1 cellular context compared by ENCODE assay signal in the genomic region with DNA sequence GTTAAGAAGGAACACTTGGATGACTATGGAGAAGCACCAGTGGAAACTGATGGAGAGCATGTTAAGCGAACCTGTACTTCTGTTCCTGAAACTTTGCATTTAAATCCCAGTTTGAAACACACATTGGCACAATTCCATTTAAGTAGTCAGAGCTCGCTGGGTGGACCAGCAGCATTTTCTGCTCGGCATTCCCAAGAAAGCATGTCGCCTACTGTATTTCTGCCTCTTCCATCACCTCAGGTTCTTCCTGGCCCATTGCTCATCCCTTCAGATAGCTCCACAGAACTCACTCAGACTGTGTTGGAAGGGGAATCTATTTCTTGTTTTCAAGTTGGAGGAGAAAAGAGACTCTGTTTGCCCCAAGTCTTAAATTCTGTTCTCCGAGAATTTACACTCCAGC.
TF ChIP-seq lines count a peak whose summit lies in the region.

No MANE protein-coding gene starts in this region.

TF ChIP-seq in H1, 55 proteins besides CTCF, POLR2A, EP300 and RAD21:
- no peak for TF ChIP-seq RXRA (IDR thresholded peaks at IDR 0.05; ENCODE audit: insufficient read depth, low read depth, low read length)
- TF ChIP-seq SIRT6 (IDR thresholded peaks at IDR 0.05; ENCODE audit: low read length): no peak
- no peak for TF ChIP-seq BCL11A (IDR thresholded peaks at IDR 0.05; ENCODE audit: low read depth in 2 of 2, low read length in 2 of 2)
- TF ChIP-seq, protein P1, sequence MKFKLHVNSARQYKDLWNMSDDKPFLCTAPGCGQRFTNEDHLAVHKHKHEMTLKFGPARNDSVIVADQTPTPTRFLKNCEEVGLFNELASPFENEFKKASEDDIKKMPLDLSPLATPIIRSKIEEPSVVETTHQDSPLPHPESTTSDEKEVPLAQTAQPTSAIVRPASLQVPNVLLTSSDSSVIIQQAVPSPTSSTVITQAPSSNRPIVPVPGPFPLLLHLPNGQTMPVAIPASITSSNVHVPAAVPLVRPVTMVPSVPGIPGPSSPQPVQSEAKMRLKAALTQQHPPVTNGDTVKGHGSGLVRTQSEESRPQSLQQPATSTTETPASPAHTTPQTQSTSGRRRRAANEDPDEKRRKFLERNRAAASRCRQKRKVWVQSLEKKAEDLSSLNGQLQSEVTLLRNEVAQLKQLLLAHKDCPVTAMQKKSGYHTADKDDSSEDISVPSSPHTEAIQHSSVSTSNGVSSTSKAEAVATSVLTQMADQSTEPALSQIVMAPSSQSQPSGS (IDR thresholded peaks at IDR 0.05; ENCODE audit: low read length): no peak
- no peak for TF ChIP-seq HDAC6 (IDR thresholded peaks at IDR 0.05; ENCODE audit: low read depth, low read length)
- TF ChIP-seq MAFK (IDR thresholded peaks at IDR 0.05; ENCODE audit: low read depth, low read length): no peak
- no peak for TF ChIP-seq CREB1 (IDR thresholded peaks at IDR 0.05)
- no peak for TF ChIP-seq YY1 (IDR thresholded peaks at IDR 0.05; ENCODE audit: low read depth, low read length)
- TF ChIP-seq NANOG (IDR thresholded peaks at IDR 0.05; ENCODE audit: insufficient read depth, low read depth, low read length, poor library complexity, severe bottlenecking): no peak
- no peak for TF ChIP-seq EZH2 (IDR thresholded peaks at IDR 0.05; ENCODE audit: low read depth, low read length, severe bottlenecking)
- TF ChIP-seq, protein P2, sequence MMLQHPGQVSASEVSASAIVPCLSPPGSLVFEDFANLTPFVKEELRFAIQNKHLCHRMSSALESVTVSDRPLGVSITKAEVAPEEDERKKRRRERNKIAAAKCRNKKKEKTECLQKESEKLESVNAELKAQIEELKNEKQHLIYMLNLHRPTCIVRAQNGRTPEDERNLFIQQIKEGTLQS (IDR thresholded peaks at IDR 0.05; ENCODE audit: insufficient read depth, low read depth, low read length): no peak
